13 cellular contexts compared by ENCODE assay signal in the genomic region with DNA sequence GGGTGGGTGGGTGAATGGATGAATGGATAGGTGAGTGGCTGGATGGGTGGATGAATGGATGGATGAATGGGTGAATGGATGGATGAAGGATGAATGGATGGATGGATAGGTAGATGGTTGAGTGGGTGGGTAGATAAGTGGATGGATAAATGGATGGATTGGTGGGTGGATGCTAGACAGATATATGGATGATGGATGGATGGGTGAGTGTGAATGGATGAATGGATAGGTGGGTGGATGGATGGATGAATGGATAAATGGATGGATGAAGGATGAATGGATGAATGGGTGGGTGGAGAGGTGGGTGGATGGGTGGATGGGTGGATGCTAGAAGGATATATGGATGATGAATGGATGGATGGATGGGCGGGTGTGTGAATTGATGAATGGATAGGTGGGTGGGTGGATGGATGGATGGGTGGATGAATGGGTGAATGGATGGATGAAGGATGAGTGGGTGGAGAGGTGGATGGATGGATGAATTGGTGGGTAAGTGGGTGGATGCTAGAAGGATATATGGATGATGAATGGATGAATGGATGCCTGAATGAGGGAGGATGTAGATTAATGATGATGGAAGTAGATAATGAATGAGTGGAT. TPM values are rescaled to one million over a fixed set of nuclear protein-coding genes. Genes with fewer than 3 reads are reported as not detected.
DNase-seq lines count a peak whose midpoint lies in the region; ATAC-seq and TF ChIP-seq lines count a peak whose summit lies in the region.
"Had no signal": no experiment of that assay in that cellular context is flagged by ENCODE, and none has a peak within 500 bp of the region (broad histone marks: within the 10 kb centered on the region; RNA-seq: fewer than 3 reads in every experiment).

No MANE protein-coding gene starts in this region.

- H3K27me3 Mint-ChIP-seq in stimulated activated naive CD8-positive, alpha-beta T cell treated with anti-CD3 and anti-CD28 coated beads, Interleukin-15, Interleukin-2, amounts not matched to agents 100 ng/mL and 50 ng/mL, for 24 hours, result peaks cover 25% of the 10 kb centered on the region
- H3K27me3 Mint-ChIP-seq in brain, result no peaks in the 10 kb centered on the region

- no peak overlapping the region for H3K4me3 Mint-ChIP-seq in stimulated activated naive CD8-positive, alpha-beta T cell treated with anti-CD3 and anti-CD28 coated beads, Interleukin-15, Interleukin-2, amounts not matched to agents 100 ng/mL and 50 ng/mL, for 24 hours
- H3K4me3 Mint-ChIP-seq in brain, result no peak overlapping the region
- H3K4me3 Mint-ChIP-seq: CD4-positive, CD25-positive, alpha-beta regulatory T cell had no signal

- DNase-seq in stimulated activated naive CD8-positive, alpha-beta T cell treated with anti-CD3 and anti-CD28 coated beads, Interleukin-15, Interleukin-2, amounts not matched to agents 100 U/mL and 50 U/mL, for 24 hours, result no peak
- peak; percentile 12 for DNase-seq in omental fat pad (ENCODE audit: low spot score)
- no peak for DNase-seq in NCI-H1436 treated with DMSO at 0.1 percent for 48 hours (lab: John Stamatoyannopoulos, UW)
- no peak for DNase-seq in epidermal melanocyte (ENCODE audit: insufficient read length, low spot score)
- no peak for DNase-seq in NCI-H2081 treated with DMSO at 0.1 percent for 48 hours (lab: John Stamatoyannopoulos, UW)
- DNase-seq: 8988T; ACHN; CD4-positive, CD25-positive, alpha-beta regulatory T cell; DMS53; GF-D8 had no signal

- no peak for TF ChIP-seq CTCF in brain (conservative IDR thresholded peaks at IDR 0.05)
- TF ChIP-seq CTCF in omental fat pad (IDR thresholded peaks at IDR 0.05), result no peak

- peak overlapping the region; percentile 50 for H3K27ac Mint-ChIP-seq in stimulated activated naive CD8-positive, alpha-beta T cell treated with anti-CD3 and anti-CD28 coated beads, Interleukin-15, Interleukin-2, amounts not matched to agents 100 ng/mL and 50 ng/mL, for 24 hours
- peak overlapping the region in 3 of 5 experiments; percentile 6 to 45 (median 23) for H3K27ac Mint-ChIP-seq in brain
- H3K27ac Mint-ChIP-seq: CD4-positive, CD25-positive, alpha-beta regulatory T cell had no signal

- no peaks in the 10 kb centered on the region for H3K4me1 Mint-ChIP-seq in stimulated activated naive CD8-positive, alpha-beta T cell treated with anti-CD3 and anti-CD28 coated beads, Interleukin-15, Interleukin-2, amounts not matched to agents 100 ng/mL and 50 ng/mL, for 24 hours (ENCODE audit: low read depth)
- H3K4me1 Mint-ChIP-seq in brain, result peaks cover 54% of the 10 kb centered on the region
- H3K4me1 Mint-ChIP-seq: CD4-positive, CD25-positive, alpha-beta regulatory T cell had no signal

- peaks cover 10% of the 10 kb centered on the region for H3K9me3 Mint-ChIP-seq in stimulated activated naive CD8-positive, alpha-beta T cell treated with anti-CD3 and anti-CD28 coated beads, Interleukin-15, Interleukin-2, amounts not matched to agents 100 ng/mL and 50 ng/mL, for 24 hours
- H3K9me3 Mint-ChIP-seq in brain, result peaks cover 19 to 26% (median 26%) of the 10 kb centered on the region in 5 experiments

- peaks cover under 1% of the 10 kb centered on the region for H3K36me3 Mint-ChIP-seq in stimulated activated naive CD8-positive, alpha-beta T cell treated with anti-CD3 and anti-CD28 coated beads, Interleukin-15, Interleukin-2, amounts not matched to agents 100 ng/mL and 50 ng/mL, for 24 hours (ENCODE audit: low read depth)
- peaks cover 48% of the 10 kb centered on the region for H3K36me3 Mint-ChIP-seq in brain
- H3K36me3 Mint-ChIP-seq: CD4-positive, CD25-positive, alpha-beta regulatory T cell had no signal

- no peak for ATAC-seq in stimulated activated naive CD8-positive, alpha-beta T cell treated with anti-CD3 and anti-CD28 coated beads, Interleukin-15, Interleukin-2, amounts not matched to agents 100 U/mL and 50 U/mL, for 24 hours
- no peak for ATAC-seq in omental fat pad (ENCODE audit: low FRiP score)
- ATAC-seq: HCT116 had no signal

RNA-seq across cellular contexts. Expression of a gene that starts 20.4 kb away (rescaled TPM):
- 1.2 TPM for polyA plus RNA-seq in brain (ENCODE audit: insufficient read depth, low read depth, low replicate concordance)
- 1 to 10 TPM; 3.8 to 6.0 (median 4.1) TPM for total RNA-seq in omental fat pad
- total RNA-seq: CD4-positive, CD25-positive, alpha-beta regulatory T cell had no signal
- polyA plus RNA-seq: CD4-positive, CD25-positive, alpha-beta regulatory T cell had no signal
